20 cellular contexts compared by ENCODE assay signal in genomic region chr12:124442772-124443445, GRCh38.
DNase-seq lines count a peak whose midpoint lies in the region; ATAC-seq and TF ChIP-seq lines count a peak whose summit lies in the region.
"Had no signal": no experiment of that assay in that cellular context is flagged by ENCODE, and none has a peak within 500 bp of the region (broad histone marks: within the 10 kb centered on the region; RNA-seq: fewer than 3 reads in every experiment).

No MANE protein-coding gene starts in this region.

- H3K23ac ChIP-seq in trophoblast cell (ENCODE audit: low read length) = no peak overlapping the region

- intact Hi-C loops in Right ventricle myocardium superior (cut with DNase I) (no loop called here), aorta (cut with DNase I) (no loop called here)

- H3K4me3 Mint-ChIP-seq in nephron = no peak overlapping the region
- H3K4me3 Mint-ChIP-seq: activated CD4-positive, alpha-beta T cell treated with anti-CD3 and anti-CD28 coated beads, Interleukin-2, amount 10 ng/mL, durations not matched to agents 24 days and 14 days; CD14-positive monocyte; GM23338; neural progenitor cell had no signal

- H3K9ac ChIP-seq in trophoblast cell (ENCODE audit: low read length) = no peak overlapping the region
- H3K9ac ChIP-seq: neural progenitor cell had no signal

- H3K79me2 ChIP-seq in trophoblast cell (ENCODE audit: control insufficient read depth, insufficient read depth, low read length, poor library complexity) = no peaks in the 10 kb centered on the region

- H3K27ac Mint-ChIP-seq in nephron = peak overlapping the region; percentile 42 to 60 (median 53)
- H3K27ac Mint-ChIP-seq: activated CD4-positive, alpha-beta T cell treated with anti-CD3 and anti-CD28 coated beads, Interleukin-2, amount 10 ng/mL, durations not matched to agents 24 days and 14 days; GM23338 had no signal

- no peak overlapping the region for H2AFZ ChIP-seq in trophoblast cell (ENCODE audit: insufficient read depth, low read length, poor library complexity)
- H2AFZ ChIP-seq: GM23338, neural progenitor cell had no signal

- peak in 1 of 2 donors; percentile 68 for DNase-seq in cardiac muscle cell (ENCODE audit: low read depth in 1 of 2, low spot score in 1 of 2)
- DNase-seq in Right ventricle myocardium superior = no peak
- peak; percentile 56 to 93 for DNase-seq in cardiac fibroblast (ENCODE audit: low read depth in 2 of 2)
- no peak for DNase-seq in aorta
- no peak for DNase-seq in NCI-H1092 treated with DMSO at 0.1 percent for 48 hours (lab: John Stamatoyannopoulos, UW)
- no peak for DNase-seq in trophoblast cell
- no peak for DNase-seq in GOT3 (lab: John Stamatoyannopoulos, UW)
- DNase-seq: activated CD4-positive, alpha-beta T cell treated with anti-CD3 and anti-CD28 coated beads, Interleukin-2, amount 10 ng/mL, durations not matched to agents 24 days and 14 days; activated CD8-positive, alpha-beta memory T cell treated with anti-CD3 and anti-CD28 coated beads, Interleukin-2, amount 50 U/mL, for 48 hours; activated effector memory CD4-positive, alpha-beta T cell treated with anti-CD3 and anti-CD28 coated beads, Interleukin-2, amount 50 U/mL, for 16 hours; foreskin fibroblast; Kasumi-1; kidney glomerular epithelial cell; NCI-H1436; NCI-H524 treated with DMSO at 0.1 percent for 48 hours; thyroid gland had no signal

- no peaks in the 10 kb centered on the region for H3K9me3 Mint-ChIP-seq in nephron
- H3K9me3 Mint-ChIP-seq: activated CD4-positive, alpha-beta T cell treated with anti-CD3 and anti-CD28 coated beads, Interleukin-2, amount 10 ng/mL, durations not matched to agents 24 days and 14 days; CD14-positive monocyte; neural progenitor cell had no signal

- H3K4ac ChIP-seq in trophoblast cell (ENCODE audit: low read depth, low read length) = no peak overlapping the region

- no peak overlapping the region for H3K14ac ChIP-seq in trophoblast cell (ENCODE audit: low read length)

- H3K4me2 ChIP-seq in trophoblast cell (ENCODE audit: low read length) = no peak overlapping the region
- H3K4me2 ChIP-seq: GM23338, neural progenitor cell had no signal

- H2BK5ac ChIP-seq in trophoblast cell (ENCODE audit: low read depth, low read length, poor library complexity) = no peak overlapping the region

- no peaks in the 10 kb centered on the region for H3K27me3 Mint-ChIP-seq in nephron (ENCODE audit: low read depth)
- H3K27me3 Mint-ChIP-seq: activated CD4-positive, alpha-beta T cell treated with anti-CD3 and anti-CD28 coated beads, Interleukin-2, amount 10 ng/mL, durations not matched to agents 24 days and 14 days had no signal

- H3K4me3 ChIP-seq in cardiac muscle cell = no peak overlapping the region
- H3K4me3 ChIP-seq in cardiac fibroblast (replicated peaks in 1 of 2; ENCODE audit: low read depth in 2 of 2, low read length in 2 of 2) = peak overlapping the region in 1 of 2 donors; percentile 38
- H3K4me3 ChIP-seq in aorta (ENCODE audit: low read length in 2 of 2) = no peak overlapping the region
- no peak overlapping the region for H3K4me3 ChIP-seq in trophoblast cell (ENCODE audit: low read depth, low read length)
- H3K4me3 ChIP-seq: GM23338, neural progenitor cell, thyroid gland had no signal

- no peaks in the 10 kb centered on the region for H3K4me1 ChIP-seq in cardiac muscle cell (ENCODE audit: low read depth)
- peaks cover 0 to 4% of the 10 kb centered on the region in 2 donors for H3K4me1 ChIP-seq in aorta (ENCODE audit: control insufficient read depth in 1 of 2, insufficient read depth in 2 of 2, low read length in 2 of 2)
- H3K4me1 ChIP-seq in trophoblast cell (ENCODE audit: control insufficient read depth in 1 of 2, insufficient read depth in 2 of 2, low read length in 2 of 2) = peaks cover 10 to 15% of the 10 kb centered on the region in 2 experiments

- no peak overlapping the region for H4K8ac ChIP-seq in trophoblast cell (ENCODE audit: low read depth, low read length)

- peak overlapping the region; percentile 28 for H3K27ac ChIP-seq in cardiac muscle cell
- H3K27ac ChIP-seq in aorta (ENCODE audit: low read depth in 1 of 2, low read length in 2 of 2) = no peak overlapping the region
- no peak overlapping the region for H3K27ac ChIP-seq in trophoblast cell (ENCODE audit: low read depth, low read length)
- H3K27ac ChIP-seq: neural progenitor cell had no signal

- no peak overlapping the region for H3K18ac ChIP-seq in trophoblast cell (ENCODE audit: low read length)

- H3K36me3 ChIP-seq in cardiac muscle cell = peaks cover 11% of the 10 kb centered on the region
- H3K36me3 ChIP-seq in aorta (ENCODE audit: control insufficient read depth in 1 of 2, insufficient read depth in 2 of 2, low read length in 1 of 2) = no peaks in the 10 kb centered on the region
- H3K36me3 ChIP-seq in trophoblast cell (ENCODE audit: control insufficient read depth in 1 of 2, insufficient read depth in 2 of 2, low read length in 2 of 2) = peaks cover 28 to 34% of the 10 kb centered on the region in 2 experiments
- H3K36me3 ChIP-seq: neural progenitor cell had no signal

- peaks cover 2% of the 10 kb centered on the region for H3K79me1 ChIP-seq in trophoblast cell (ENCODE audit: low read length)

- H3K9me3 ChIP-seq in cardiac muscle cell (ENCODE audit: low read depth) = no peaks in the 10 kb centered on the region
- H3K9me3 ChIP-seq in aorta (ENCODE audit: control insufficient read depth, low read length) = no peaks in the 10 kb centered on the region
- H3K9me3 ChIP-seq in trophoblast cell (ENCODE audit: insufficient read depth, low read depth, low read length) = peaks cover 3% of the 10 kb centered on the region
- H3K9me3 ChIP-seq: thyroid gland had no signal

- no peak overlapping the region for H4K12ac ChIP-seq in trophoblast cell (ENCODE audit: low read depth, low read length)

- peaks cover 52% of the 10 kb centered on the region for H3K4me1 Mint-ChIP-seq in nephron

- no peak overlapping the region for H2BK12ac ChIP-seq in trophoblast cell (ENCODE audit: low read length)

- ATAC-seq in Right ventricle myocardium superior (ENCODE audit: poor library complexity) = no peak
- peak; percentile 16 for ATAC-seq in aorta (ENCODE audit: low FRiP score)
- ATAC-seq: GM23338 had no signal

- peaks cover 44% of the 10 kb centered on the region for H3K36me3 Mint-ChIP-seq in nephron (ENCODE audit: low read depth)

- H2AK5ac ChIP-seq in trophoblast cell (ENCODE audit: low read length) = no peak overlapping the region

- 92 to 94% methylated on average over 29 of the region's 29 CpGs for WGBS in aorta, 2 donors
- no CpG with 5 or more reads among the region's 29 CpGs for WGBS in trophoblast cell (ENCODE audit: extremely low coverage, insufficient coverage, insufficient read length)

- no peak overlapping the region for H2BK120ac ChIP-seq in trophoblast cell (ENCODE audit: insufficient read depth, low read length, poor library complexity)

- H3K27me3 ChIP-seq in cardiac muscle cell = no peaks in the 10 kb centered on the region
- H3K27me3 ChIP-seq in aorta (ENCODE audit: control insufficient read depth in 1 of 2, insufficient read depth in 2 of 2, low read length in 1 of 2) = no peaks in the 10 kb centered on the region
- H3K27me3 ChIP-seq in trophoblast cell (ENCODE audit: insufficient read depth, low read length) = no peaks in the 10 kb centered on the region
- H3K27me3 ChIP-seq: neural progenitor cell, thyroid gland had no signal

- H4K91ac ChIP-seq in trophoblast cell (ENCODE audit: low read depth, low read length) = no peak overlapping the region

- TF ChIP-seq CTCF in cardiac muscle cell (IDR thresholded peaks at IDR 0.05; ENCODE audit: low read depth, low read length) = no peak
- TF ChIP-seq CTCF in cardiac fibroblast (IDR thresholded peaks at IDR 0.05; ENCODE audit: low read depth, low read length) = no peak
- TF ChIP-seq CTCF in nephron (IDR thresholded peaks at IDR 0.05; ENCODE audit: unreplicated experiment in 3 of 3) = no peak

Comparison
In these comparisons a context has a peak if more than half of its experiments do, and no peak if none do; other contexts are left out.
1. DNase-seq: peak in cardiac fibroblast (2 of 2); none in Right ventricle myocardium superior (single experiment), aorta (0 of 2), NCI-H1092 treated with DMSO at 0.1 percent for 48 hours (single experiment), trophoblast cell (0 of 2) and GOT3 (single experiment).